ENCODE assay signal across 1 cellular context in genomic region chr2:64157792-64158191, GRCh38.
TF ChIP-seq lines count a peak whose summit lies in the region.

No MANE protein-coding gene starts in this region.

TF ChIP-seq in HepG2, 621 proteins besides CTCF, POLR2A, EP300 and RAD21 (continued from another document):
- no peak for TF ChIP-seq DBP (CRISPR knock-in tag; IDR thresholded peaks at IDR 0.05; ENCODE audit: not compliant biosample characterization)
- TF ChIP-seq PRMT3 (CRISPR knock-in tag; IDR thresholded peaks at IDR 0.05; ENCODE audit: borderline replicate concordance, low read depth), result no peak
- TF ChIP-seq ATF3 (CRISPR knock-in tag; IDR thresholded peaks at IDR 0.05), result no peak
- TF ChIP-seq PAF1 (CRISPR knock-in tag; IDR thresholded peaks at IDR 0.05), result no peak
- TF ChIP-seq ZFP90 (CRISPR knock-in tag; IDR thresholded peaks at IDR 0.05; ENCODE audit: borderline replicate concordance), result no peak
- TF ChIP-seq KDM5B (CRISPR knock-in tag; IDR thresholded peaks at IDR 0.05; ENCODE audit: borderline replicate concordance), result no peak
- no peak for TF ChIP-seq ZSCAN22 (CRISPR knock-in tag; IDR thresholded peaks at IDR 0.05)
- no peak for TF ChIP-seq ZMAT3 (CRISPR knock-in tag; conservative IDR thresholded peaks at IDR 0.05)
- TF ChIP-seq ZMYM2 (CRISPR knock-in tag; IDR thresholded peaks at IDR 0.05), result no peak
- TF ChIP-seq MIER3 (CRISPR knock-in tag; IDR thresholded peaks at IDR 0.05; ENCODE audit: borderline replicate concordance), result no peak
- TF ChIP-seq ZNF879 (CRISPR knock-in tag; IDR thresholded peaks at IDR 0.05), result no peak
- no peak for TF ChIP-seq SP140L (CRISPR knock-in tag; IDR thresholded peaks at IDR 0.05; ENCODE audit: borderline replicate concordance)
- TF ChIP-seq ZBTB39 (CRISPR knock-in tag; IDR thresholded peaks at IDR 0.05), result no peak
- TF ChIP-seq SIX4 (CRISPR knock-in tag; IDR thresholded peaks at IDR 0.05), result no peak
- TF ChIP-seq YEATS2 (CRISPR knock-in tag; IDR thresholded peaks at IDR 0.05; ENCODE audit: borderline replicate concordance), result no peak
- no peak for TF ChIP-seq SRSF1 (optimal IDR thresholded peaks at IDR 0.05; ENCODE audit: low read depth, low read length)
- TF ChIP-seq CEBPG (CRISPR knock-in tag; IDR thresholded peaks at IDR 0.05), result peak; percentile 83
- 0 out of 2 replicates have a peak, but pooled peaks have one; percentile 14 for TF ChIP-seq RXRB (CRISPR knock-in tag; IDR thresholded peaks at IDR 0.05; ENCODE audit: borderline replicate concordance)
- peak; percentile 42; the same call in 1 of the 2 replicates for TF ChIP-seq GATAD2A (CRISPR knock-in tag; IDR thresholded peaks at IDR 0.05)
- no peak for TF ChIP-seq ZNF546 (CRISPR knock-in tag; conservative IDR thresholded peaks at IDR 0.05)
- TF ChIP-seq AGO1 (IDR thresholded peaks at IDR 0.05; ENCODE audit: low read depth, low read length, poor library complexity, severe bottlenecking), result no peak
- peak; percentile 47; the same call in 1 of the 2 replicates for TF ChIP-seq HMG20A (CRISPR knock-in tag; IDR thresholded peaks at IDR 0.05; ENCODE audit: borderline replicate concordance)
- no peak for TF ChIP-seq ZC3H4 (CRISPR knock-in tag; IDR thresholded peaks at IDR 0.05; ENCODE audit: borderline replicate concordance)
- no peak for TF ChIP-seq CREM (IDR thresholded peaks at IDR 0.05)
- no peak for TF ChIP-seq CREM (CRISPR knock-in tag; IDR thresholded peaks at IDR 0.05)
- no peak for TF ChIP-seq ZNF710 (CRISPR knock-in tag; IDR thresholded peaks at IDR 0.05; ENCODE audit: borderline replicate concordance)
- TF ChIP-seq ZNF589 (CRISPR knock-in tag; conservative IDR thresholded peaks at IDR 0.05), result no peak
- no peak for TF ChIP-seq ZNF501 (CRISPR knock-in tag; IDR thresholded peaks at IDR 0.05)
- TF ChIP-seq ZNF34 (CRISPR knock-in tag; IDR thresholded peaks at IDR 0.05; ENCODE audit: borderline replicate concordance), result no peak
- no peak for TF ChIP-seq ZFP62 (CRISPR knock-in tag; IDR thresholded peaks at IDR 0.05)
- TF ChIP-seq ZNF432 (CRISPR knock-in tag; IDR thresholded peaks at IDR 0.05; ENCODE audit: borderline replicate concordance), result no peak
- no peak for TF ChIP-seq ZSCAN12 (CRISPR knock-in tag; IDR thresholded peaks at IDR 0.05)
- TF ChIP-seq ZNF431 (CRISPR knock-in tag; IDR thresholded peaks at IDR 0.05; ENCODE audit: borderline replicate concordance, low read depth), result no peak
- TF ChIP-seq ZGPAT (CRISPR knock-in tag; IDR thresholded peaks at IDR 0.05), result no peak
- TF ChIP-seq ZNF160 (CRISPR knock-in tag; IDR thresholded peaks at IDR 0.05), result no peak
- TF ChIP-seq ZNF577 (CRISPR knock-in tag; IDR thresholded peaks at IDR 0.05; ENCODE audit: borderline replicate concordance, low read depth), result no peak
- no peak for TF ChIP-seq HMG20B (CRISPR knock-in tag; conservative IDR thresholded peaks at IDR 0.05)
- peak; percentile 43 for TF ChIP-seq ARID5B (CRISPR knock-in tag; IDR thresholded peaks at IDR 0.05)
- TF ChIP-seq PRDM4 (CRISPR knock-in tag; IDR thresholded peaks at IDR 0.05; ENCODE audit: borderline replicate concordance), result no peak
- no peak for TF ChIP-seq SAFB2 (CRISPR knock-in tag; IDR thresholded peaks at IDR 0.05; ENCODE audit: borderline replicate concordance, low read depth)
- no peak for TF ChIP-seq KMT2A (CRISPR knock-in tag; IDR thresholded peaks at IDR 0.05)
- TF ChIP-seq E2F2 (CRISPR knock-in tag; IDR thresholded peaks at IDR 0.05; ENCODE audit: borderline replicate concordance), result no peak
TF ChIP-seq in HepG2: peak in this region for 13.
